ENCODE assay signal across 30 cellular contexts in the genomic region with DNA sequence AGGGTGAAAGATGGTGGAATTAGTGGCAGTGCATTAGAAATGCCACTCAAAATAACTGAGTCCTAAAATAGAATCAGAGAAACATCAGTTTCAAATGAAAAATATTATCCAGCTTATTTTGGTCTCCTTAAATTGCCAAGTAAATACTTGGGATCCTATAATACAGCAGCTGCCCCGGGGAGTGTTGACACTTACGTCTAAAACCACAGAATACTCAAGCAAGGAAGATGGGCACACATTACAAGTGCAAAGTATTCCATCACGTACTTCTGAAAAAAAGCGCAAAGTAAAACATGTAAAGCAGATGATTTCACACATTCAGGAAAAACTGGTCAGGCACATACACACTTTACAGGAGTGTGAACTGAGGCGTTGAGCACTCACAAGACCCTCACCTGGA.
"Had no signal": no experiment of that assay in that cellular context is flagged by ENCODE, and none has a peak within 500 bp of the region (broad histone marks: within the 10 kb centered on the region; RNA-seq: fewer than 3 reads in every experiment).

No MANE protein-coding gene starts in this region.

- H3K27ac Mint-ChIP-seq: activated CD4-positive, alpha-beta T cell treated with anti-CD3 and anti-CD28 coated beads, Interleukin-2, amount 10 ng/mL, durations not matched to agents 7 days and 5 days; activated CD8-positive, alpha-beta memory T cell treated with anti-CD3 and anti-CD28 coated beads, Interleukin-2, amount 10 ng/mL, durations not matched to agents 7 days and 5 days; activated CD8-positive, alpha-beta T cell treated with anti-CD3 and anti-CD28 coated beads for 36 hours; activated naive CD8-positive, alpha-beta T cell treated with anti-CD3 and anti-CD28 coated beads, Interleukin-2, amount 50 U/mL, for 24 hours; activated T-helper 1 cell treated with anti-CD3 and anti-CD28 coated beads, Interleukin-12 subunit alpha, Interleukin-12 subunit beta, Interleukin-2, Interleukin-4 antibody, amounts not matched to agents 30 ng/mL and 10 ng/mL and 1 ng/mL, durations not matched to agents 14 hours and 24 hours and 36 hours; effector memory CD8-positive, alpha-beta T cell; natural killer cell; progenitor cell of endocrine pancreas had no signal

- H3K4me3 ChIP-seq: body of pancreas, esophagus squamous epithelium, gastrocnemius medialis, left lung, lung, sigmoid colon, testis, vagina had no signal

- H3K36me3 Mint-ChIP-seq: activated CD8-positive, alpha-beta memory T cell treated with anti-CD3 and anti-CD28 coated beads, Interleukin-2, amount 10 ng/mL, durations not matched to agents 7 days and 5 days; natural killer cell had no signal

- DNase-seq: activated CD4-positive, alpha-beta T cell treated with anti-CD3 and anti-CD28 coated beads, Interleukin-2, amount 10 ng/mL, durations not matched to agents 7 days and 5 days; activated CD4-positive, CD25-positive, alpha-beta regulatory T cell treated with anti-CD3 and anti-CD28 coated beads, Interleukin-2, amount 50 U/mL, for 72 hours; activated CD8-positive, alpha-beta memory T cell treated with anti-CD3 and anti-CD28 coated beads, Interleukin-2, amount 10 ng/mL, durations not matched to agents 7 days and 5 days; activated CD8-positive, alpha-beta T cell treated with anti-CD3 and anti-CD28 coated beads for 36 hours; activated gamma-delta T cell; activated naive CD4-positive, alpha-beta T cell treated with anti-CD3 and anti-CD28 coated beads, Interleukin-2, amount 50 U/mL, for 16 hours; activated naive CD8-positive, alpha-beta T cell treated with anti-CD3 and anti-CD28 coated beads, Interleukin-2, amount 50 U/mL, for 24 hours; activated T-cell treated with anti-CD3 and anti-CD28 coated beads for 4 hours; body of pancreas; dermis blood vessel endothelial cell; effector memory CD8-positive, alpha-beta T cell; esophagus squamous epithelium; gastrocnemius medialis; hippocampal formation; kidney glomerular epithelial cell; left lung; natural killer cell; retina; sigmoid colon; stimulated activated CD4-positive, alpha-beta T cell treated with anti-CD3 and anti-CD28 coated beads, Interleukin-2, amount 100 ng/mL, for 48 hours; stimulated activated CD8-positive, alpha-beta memory T cell treated with anti-CD3 and anti-CD28 coated beads, Interleukin-4, amount 100 ng/mL, for 48 hours; stimulated activated naive CD4-positive, alpha-beta T cell; testis; trophoblast cell; WERI-Rb-1 had no signal

- H3K27ac ChIP-seq: body of pancreas, esophagus squamous epithelium, gastrocnemius medialis, left lung, sigmoid colon, testis, vagina, WERI-Rb-1 had no signal

- FAIRE-seq: TTC549 had no signal

- H3K9me3 ChIP-seq: body of pancreas, esophagus squamous epithelium, gastrocnemius medialis, left lung, sigmoid colon, testis, vagina had no signal

- H3K36me3 ChIP-seq: esophagus squamous epithelium, gastrocnemius medialis, left lung, sigmoid colon, vagina, WERI-Rb-1 had no signal

- H3K27me3 ChIP-seq: body of pancreas, esophagus squamous epithelium, gastrocnemius medialis, sigmoid colon, testis, vagina had no signal

- H3K4me3 Mint-ChIP-seq: activated CD4-positive, alpha-beta T cell treated with anti-CD3 and anti-CD28 coated beads, Interleukin-2, amount 10 ng/mL, durations not matched to agents 7 days and 5 days; activated CD8-positive, alpha-beta memory T cell treated with anti-CD3 and anti-CD28 coated beads, Interleukin-2, amount 10 ng/mL, durations not matched to agents 7 days and 5 days; activated CD8-positive, alpha-beta T cell treated with anti-CD3 and anti-CD28 coated beads for 36 hours; activated naive CD8-positive, alpha-beta T cell treated with anti-CD3 and anti-CD28 coated beads, Interleukin-2, amount 50 U/mL, for 24 hours; activated T-helper 1 cell treated with anti-CD3 and anti-CD28 coated beads, Interleukin-12 subunit alpha, Interleukin-12 subunit beta, Interleukin-2, Interleukin-4 antibody, amounts not matched to agents 30 ng/mL and 10 ng/mL and 1 ng/mL, durations not matched to agents 14 hours and 24 hours and 36 hours; effector memory CD8-positive, alpha-beta T cell; natural killer cell had no signal

- H3K9me3 Mint-ChIP-seq: activated CD8-positive, alpha-beta T cell treated with anti-CD3 and anti-CD28 coated beads for 36 hours; activated naive CD8-positive, alpha-beta T cell treated with anti-CD3 and anti-CD28 coated beads, Interleukin-2, amount 50 U/mL, for 24 hours; activated T-helper 1 cell treated with anti-CD3 and anti-CD28 coated beads, Interleukin-12 subunit alpha, Interleukin-12 subunit beta, Interleukin-2, Interleukin-4 antibody, amounts not matched to agents 30 ng/mL and 10 ng/mL and 1 ng/mL, durations not matched to agents 14 hours and 24 hours and 36 hours; effector memory CD8-positive, alpha-beta T cell; natural killer cell had no signal
